ENCODE assay signal across 8 cellular contexts in the genomic region with DNA sequence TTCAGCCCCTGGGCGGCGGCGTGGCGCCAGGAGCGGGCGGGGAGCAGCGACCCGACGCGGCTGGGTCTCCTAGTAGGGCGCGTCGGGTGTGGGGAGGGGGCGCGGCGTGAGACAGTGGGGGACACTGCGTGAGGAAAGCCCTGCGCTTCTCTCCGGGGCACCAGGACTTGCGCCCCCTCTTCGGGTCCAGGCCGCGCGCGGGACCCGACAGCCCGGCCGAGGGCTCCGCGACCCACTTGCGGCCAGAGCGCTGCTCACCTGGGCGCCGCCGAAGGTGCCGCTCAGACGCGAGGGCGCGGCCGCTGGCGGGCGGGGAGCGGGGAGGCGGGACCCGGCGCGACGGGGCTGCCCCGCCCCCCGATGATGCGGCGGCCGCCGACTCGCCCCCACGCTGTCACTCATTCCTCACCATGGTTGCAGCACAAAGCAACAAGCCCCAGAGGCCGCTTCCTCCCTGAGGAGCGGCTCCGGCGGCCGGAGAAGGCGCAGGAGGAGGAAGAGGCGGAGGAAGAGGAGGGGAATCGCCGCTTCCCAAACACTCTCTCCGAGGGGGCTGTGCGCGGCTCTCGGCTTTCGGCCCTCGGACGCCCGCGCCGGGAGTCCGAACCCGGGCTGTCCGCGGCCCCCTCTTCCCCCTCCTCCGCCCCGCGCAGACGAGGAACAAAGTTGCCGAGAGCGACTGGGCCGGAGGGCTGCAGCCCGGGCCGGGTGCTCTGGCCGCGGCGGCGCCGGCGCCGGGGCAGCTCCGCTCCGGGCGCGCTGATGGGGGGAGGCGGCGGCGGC. TPM values are rescaled to one million over a fixed set of nuclear protein-coding genes. Genes with fewer than 3 reads are reported as not detected.
DNase-seq lines count a peak whose midpoint lies in the region; ATAC-seq and TF ChIP-seq lines count a peak whose summit lies in the region.

A gene with protein sequence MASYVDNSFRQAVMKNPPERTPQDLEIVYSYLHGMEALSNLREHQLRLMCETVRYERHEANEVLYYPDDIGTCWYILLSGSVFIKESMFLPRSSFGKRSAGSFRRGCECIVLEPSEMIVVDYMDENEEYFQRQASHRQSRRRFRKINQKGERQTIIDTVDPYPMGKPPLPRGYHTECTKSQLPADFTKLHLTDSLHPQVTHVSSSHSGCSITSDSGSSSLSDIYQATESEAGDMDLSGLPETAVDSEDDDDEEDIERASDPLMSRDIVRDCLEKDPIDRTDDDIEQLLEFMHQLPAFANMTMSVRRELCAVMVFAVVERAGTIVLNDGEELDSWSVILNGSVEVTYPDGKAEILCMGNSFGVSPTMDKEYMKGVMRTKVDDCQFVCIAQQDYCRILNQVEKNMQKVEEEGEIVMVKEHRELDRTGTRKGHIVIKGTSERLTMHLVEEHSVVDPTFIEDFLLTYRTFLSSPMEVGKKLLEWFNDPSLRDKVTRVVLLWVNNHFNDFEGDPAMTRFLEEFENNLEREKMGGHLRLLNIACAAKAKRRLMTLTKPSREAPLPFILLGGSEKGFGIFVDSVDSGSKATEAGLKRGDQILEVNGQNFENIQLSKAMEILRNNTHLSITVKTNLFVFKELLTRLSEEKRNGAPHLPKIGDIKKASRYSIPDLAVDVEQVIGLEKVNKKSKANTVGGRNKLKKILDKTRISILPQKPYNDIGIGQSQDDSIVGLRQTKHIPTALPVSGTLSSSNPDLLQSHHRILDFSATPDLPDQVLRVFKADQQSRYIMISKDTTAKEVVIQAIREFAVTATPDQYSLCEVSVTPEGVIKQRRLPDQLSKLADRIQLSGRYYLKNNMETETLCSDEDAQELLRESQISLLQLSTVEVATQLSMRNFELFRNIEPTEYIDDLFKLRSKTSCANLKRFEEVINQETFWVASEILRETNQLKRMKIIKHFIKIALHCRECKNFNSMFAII (N-terminal part only) (plus strand): TSS at position 457 of the 783 bp plus-strand sequence. CDS start 1,084 bp downstream, outside the sequence.

- ATAC-seq in GM19328 (IDR thresholded peaks at IDR 0.05; ENCODE audit: unreplicated experiment) (peak; percentile 80), HG03469 (IDR thresholded peaks at IDR 0.05; ENCODE audit: unreplicated experiment) (peak; percentile 72), left lobe of liver (peak; percentile 90)

- peak within 1 kb of the TSS; percentile 83 for H3K4me3 Mint-ChIP-seq in activated CD4-positive, alpha-beta T cell treated with anti-CD3 and anti-CD28 coated beads, Interleukin-2, amount 10 ng/mL, durations not matched to agents 7 days and 5 days

- peak within 1 kb of the TSS; percentile 80 to 95 (median 92) for H3K4me2 ChIP-seq in BLaER1 treated with 17β-estradiol and CSF1 and Interleukin-3, amounts not matched to agents 10 nM and 100 nM

- H3K27me3 Mint-ChIP-seq in activated CD4-positive, alpha-beta T cell treated with anti-CD3 and anti-CD28 coated beads, Interleukin-2, amount 10 ng/mL, durations not matched to agents 7 days and 5 days: peaks cover 11% of the 10 kb centered on the region

- H3K4me3 ChIP-seq in BLaER1 treated with 17β-estradiol and CSF1 and Interleukin-3, amounts not matched to agents 10 nM and 100 nM: peak within 1 kb of the TSS; percentile 80 to 100 (median 97)
- peak within 1 kb of the TSS; percentile 81 for H3K4me3 ChIP-seq in coronary artery

- H3K36me3 Mint-ChIP-seq in activated CD4-positive, alpha-beta T cell treated with anti-CD3 and anti-CD28 coated beads, Interleukin-2, amount 10 ng/mL, durations not matched to agents 7 days and 5 days (ENCODE audit: low read depth): no peaks in the 10 kb centered on the region

- H3K9me3 Mint-ChIP-seq in activated CD4-positive, alpha-beta T cell treated with anti-CD3 and anti-CD28 coated beads, Interleukin-2, amount 10 ng/mL, durations not matched to agents 7 days and 5 days: no peaks in the 10 kb centered on the region

- POLR2A ChIA-PET in activated CD4-positive, alpha-beta T cell treated with anti-CD3 and anti-CD28 coated beads, Interleukin-2, amount 10 ng/mL, durations not matched to agents 7 days and 5 days (lab: Charles Lee): no interaction called here

- DNase-seq in NCI-H526 (lab: John Stamatoyannopoulos, UW) (peak; percentile 84 to 96), coronary artery (ENCODE audit: low spot score) (peak; percentile 93), left lobe of liver (ENCODE audit: low spot score) (peak; percentile 95)
- peak; percentile 91 for DNase-seq in activated CD4-positive, alpha-beta T cell treated with anti-CD3 and anti-CD28 coated beads, Interleukin-2, amount 10 ng/mL, durations not matched to agents 7 days and 5 days
- peak; percentile 88 to 89 for DNase-seq in stimulated activated CD4-positive, alpha-beta T cell treated with anti-CD3 and anti-CD28 coated beads, Interleukin-2, amount 100 ng/mL, for 24 hours

- peaks cover 47% of the 10 kb centered on the region for H3K4me1 Mint-ChIP-seq in activated CD4-positive, alpha-beta T cell treated with anti-CD3 and anti-CD28 coated beads, Interleukin-2, amount 10 ng/mL, durations not matched to agents 7 days and 5 days

- no peaks in the 10 kb centered on the region for H3K36me3 ChIP-seq in BLaER1 treated with 17β-estradiol and CSF1 and Interleukin-3, amounts not matched to agents 10 nM and 100 nM

- CTCF ChIA-PET in activated CD4-positive, alpha-beta T cell treated with anti-CD3 and anti-CD28 coated beads, Interleukin-2, amount 10 ng/mL, durations not matched to agents 7 days and 5 days (lab: Charles Lee): no interaction called here

- H3K27ac Mint-ChIP-seq in activated CD4-positive, alpha-beta T cell treated with anti-CD3 and anti-CD28 coated beads, Interleukin-2, amount 10 ng/mL, durations not matched to agents 7 days and 5 days: peak within 1 kb of the TSS; percentile 91

- peaks cover 19 to 47% (median 29%) of the 10 kb centered on the region in 10 experiments for H3K4me1 ChIP-seq in BLaER1 treated with 17β-estradiol and CSF1 and Interleukin-3, amounts not matched to agents 10 nM and 100 nM

- peaks cover 18 to 42% (median 37%) of the 10 kb centered on the region in 11 experiments; a peak in 21 of 22 replicates for H4K20me1 ChIP-seq in BLaER1 treated with 17β-estradiol and CSF1 and Interleukin-3, amounts not matched to agents 10 nM and 100 nM

- H3K27me3 ChIP-seq in BLaER1 treated with 17β-estradiol and CSF1 and Interleukin-3, amounts not matched to agents 10 nM and 100 nM: peaks cover 0 to 10% (median 7%) of the 10 kb centered on the region in 11 experiments; a peak in 5 of 22 replicates

- H3K9me3 ChIP-seq in BLaER1 treated with 17β-estradiol and CSF1 and Interleukin-3, amounts not matched to agents 10 nM and 100 nM (replicated peaks in 1 of 11): no peaks in the 10 kb centered on the region

- H3K9ac ChIP-seq in BLaER1 treated with 17β-estradiol and CSF1 and Interleukin-3, amounts not matched to agents 10 nM and 100 nM: peak within 1 kb of the TSS; percentile 86 to 98 (median 94)

- H3K27ac ChIP-seq in BLaER1 treated with 17β-estradiol and CSF1 and Interleukin-3, amounts not matched to agents 10 nM and 100 nM: peak within 1 kb of the TSS; percentile 85 to 98 (median 92)
- H3K27ac ChIP-seq in coronary artery: peak within 1 kb of the TSS; percentile 95 to 99

- no peak for TF ChIP-seq CTCF in coronary artery (IDR thresholded peaks at IDR 0.05)

RNA-seq across cellular contexts. Expression of the gene that starts here (rescaled TPM):
- total RNA-seq in activated CD4-positive, alpha-beta T cell treated with anti-CD3 and anti-CD28 coated beads, Interleukin-2, amount 10 ng/mL, durations not matched to agents 7 days and 5 days: 10 to 100 TPM; 15.8 to 20.4 TPM
- total RNA-seq in left lobe of liver: 31.0 TPM

Comparison
In these comparisons a context has a peak if more than half of its experiments do, and no peak if none do; other contexts are left out.
1. Peak in every context shown above with its lines: DNase-seq, ATAC-seq, H3K4me3 ChIP-seq and H3K27ac ChIP-seq.